In genomic region chr17:82030470-82031302, GRCh38 we compare ENCODE assay signal across 8 cellular contexts. TPM values are rescaled to one million over a fixed set of nuclear protein-coding genes. Genes with fewer than 3 reads are reported as not detected.
DNase-seq lines count a peak whose midpoint lies in the region; ATAC-seq and TF ChIP-seq lines count a peak whose summit lies in the region.

No MANE protein-coding gene starts in this region.

- H3K4me2 ChIP-seq in PC-9 = peak overlapping the region; percentile 73

- peak; percentile 76 for TF ChIP-seq CTCF in PC-9 (conservative IDR thresholded peaks at IDR 0.05)
- TF ChIP-seq CTCF in fibroblast of mammary gland (conservative IDR thresholded peaks at IDR 0.05; ENCODE audit: control insufficient read depth, insufficient read depth, low read depth, low read length) = peak; percentile 64
- TF ChIP-seq CTCF in natural killer cell (IDR thresholded peaks at IDR 0.05) = peak; percentile 98

- peaks cover 0 to 18% of the 10 kb centered on the region in 2 donors for H3K4me1 Mint-ChIP-seq in natural killer cell

- H3K4me3 ChIP-seq in PC-9 (peak overlapping the region; percentile 65), fibroblast of mammary gland (ENCODE audit: control insufficient read depth, low read depth, low read length) (peak overlapping the region; percentile 41)

- intact Hi-C loops in PC-9 (cut with micrococcal nuclease; ENCODE audit: unreplicated experiment) = loop anchor here (1.0 to 10.0 kb wide), 3 partner anchors 7 to 214 kb away; partner anchors contain the start of gene LRRC45
- intact Hi-C loops in natural killer cell (cut with micrococcal nuclease) = loop anchor here (1.0 kb wide), 1 partner anchor 124 kb away; no protein-coding TSS in a partner anchor

- no peaks in the 10 kb centered on the region for H3F3A ChIP-seq in PC-9 (ENCODE audit: insufficient read depth, low read depth)

- peak overlapping the region; percentile 75 for H2AFZ ChIP-seq in PC-9

- peaks cover 0 to 6% of the 10 kb centered on the region in 2 donors for H3K27me3 Mint-ChIP-seq in natural killer cell (ENCODE audit: low read depth in 2 of 2)

- no peaks in the 10 kb centered on the region for H3K27me3 ChIP-seq in PC-9 (ENCODE audit: insufficient read depth, low read depth)

- H3K36me3 Mint-ChIP-seq in natural killer cell = no peaks in the 10 kb centered on the region

- no peaks in the 10 kb centered on the region for H3K9me2 ChIP-seq in PC-9 (ENCODE audit: insufficient read depth)

- H3K9me3 ChIP-seq in PC-9 (ENCODE audit: insufficient read depth, low read depth) = no peaks in the 10 kb centered on the region

- peak; percentile 88 to 93 (median 92) for ATAC-seq in natural killer cell
- ATAC-seq in GM21526 (IDR thresholded peaks at IDR 0.05; ENCODE audit: low FRiP score, unreplicated experiment) = no peak

- H3K4me1 ChIP-seq in PC-9 (replicated peaks; ENCODE audit: insufficient read depth) = no peaks in the 10 kb centered on the region

- no peaks in the 10 kb centered on the region for H3K36me3 ChIP-seq in PC-9 (ENCODE audit: low read depth)

- H3K27ac ChIP-seq in PC-9 = no peak overlapping the region

- in situ Hi-C loops in G401 (cut with HindIII; ENCODE audit: low sequenced_read_pairs) = no loop called here

- peak overlapping the region; percentile 93 for H3K4me3 Mint-ChIP-seq in natural killer cell

- CTCF ChIA-PET in PC-9 (lab: Charles Lee) = interaction anchor here (0.5 to 1.0 kb wide), 4 partner anchors 71 to 461 kb away, joined by 3 to 10 read pairs (median 7); no protein-coding TSS in a partner anchor

- TSS peak; percentile 15 for BruUV-seq in PC-9 (replicated peaks; lab: Mats Ljungman, UMichigan)

- peak overlapping the region in 1 of 2 donors; percentile 58 for H3K27ac Mint-ChIP-seq in natural killer cell

- no peaks in the 10 kb centered on the region for H3K9me3 Mint-ChIP-seq in natural killer cell

- no peaks in the 10 kb centered on the region for H4K20me1 ChIP-seq in PC-9 (ENCODE audit: insufficient read depth)

- H3K79me2 ChIP-seq in PC-9 (ENCODE audit: low read depth) = no peaks in the 10 kb centered on the region

- POLR2A ChIA-PET in PC-9 (lab: Charles Lee; ENCODE audit: unreplicated experiment) = interaction anchor here (0.6 kb wide), 2 partner anchors 251 to 389 kb away, joined by 3 to 4 read pairs; no protein-coding TSS in a partner anchor

- DNase-seq in G401 (ENCODE audit: low spot score) = peak; percentile 83
- DNase-seq in HUDEP-2 (lab: John Stamatoyannopoulos, UW; ENCODE audit: unreplicated experiment in 76 of 76) = peak in 73 of 76 experiments; percentile 12 to 87 (median 68)
- DNase-seq in PC-9 = peak; percentile 66 to 92
- DNase-seq in activated T-helper 1 cell treated with anti-CD3 and anti-CD28 coated beads, Interleukin-2, amount 50 U/mL, for 16 hours (ENCODE audit: low read depth in 1 of 2, low spot score in 1 of 2) = peak; percentile 70 to 73
- DNase-seq in fibroblast of mammary gland (ENCODE audit: low read depth) = peak; percentile 85
- DNase-seq in natural killer cell = peak; percentile 75
- peak; percentile 64 to 66 for DNase-seq in stimulated activated CD8-positive, alpha-beta memory T cell treated with anti-CD3 and anti-CD28 coated beads, Interleukin-7, amount 100 ng/mL, for 48 hours (ENCODE audit: extremely low read depth in 1 of 2, low read depth in 1 of 2)

RNA-seq across cellular contexts. Expression of gene RAC3, which starts 0.8 kb away (rescaled TPM):
- 176 and 261 TPM in 2 replicates for total RNA-seq in G401 (2014; rRNA removed; shearing (Covaris generic))
- total RNA-seq in PC-9 (2021) (32.3 and 41.6 TPM in 2 replicates), natural killer cell (1 to 10 TPM in 2 of 3 donors, under 1 TPM in 1; 0.61 to 2.2 (median 2.1) TPM)

RNA-seq across cellular contexts. Expression of gene DCXR, which starts 6.8 kb away (rescaled TPM):
- 131 and 135 TPM in 2 replicates for total RNA-seq in G401 (2014; rRNA removed; shearing (Covaris generic))
- total RNA-seq in PC-9 (2021) = 120 and 129 TPM in 2 replicates
- total RNA-seq in natural killer cell = 100 to 1,000 TPM in 2 of 3 donors, 10 to 100 TPM in 1; 93.9 to 171 (median 145) TPM

RNA-seq across cellular contexts. Expression of gene LRRC45, which starts 7.6 kb away (rescaled TPM):
- total RNA-seq in G401 (2014; rRNA removed; shearing (Covaris generic)) = 21.2 and 25.1 TPM in 2 replicates
- 41.5 and 42.6 TPM in 2 replicates for total RNA-seq in PC-9 (2021)
- total RNA-seq in natural killer cell = 10 to 100 TPM; 15.9 to 21.6 (median 16.8) TPM

RNA-seq across cellular contexts. Expression of gene CENPX, which starts 8.0 kb away (rescaled TPM):
- total RNA-seq in G401 (2014; rRNA removed; shearing (Covaris generic)) = 57.8 and 109 TPM in 2 replicates
- total RNA-seq in PC-9 (2021) = 115 and 132 TPM in 2 replicates
- 10 to 100 TPM; 22.8 to 29.6 (median 27.0) TPM for total RNA-seq in natural killer cell

RNA-seq across cellular contexts. Expression of gene RFNG, which starts 20.9 kb away (rescaled TPM):
- 41.2 and 41.5 TPM in 2 replicates for total RNA-seq in G401 (2014; rRNA removed; shearing (Covaris generic))
- total RNA-seq in PC-9 (2021) = 40.4 and 49.1 TPM in 2 replicates
- 10 to 100 TPM; 22.7 to 26.7 (median 23.2) TPM for total RNA-seq in natural killer cell

Comparison
In these comparisons a context has a peak if more than half of its experiments do, and no peak if none do; other contexts are left out.
1. RNA of gene RAC3, which starts 0.8 kb away (total RNA-seq): 176 to 261 TPM in G401 and 32.3 to 41.6 TPM in PC-9; 0.61 to 2.2 TPM in natural killer cell; every median in the first group is over 10 times any median in the second.
2. Peak in every context shown above with its lines, with median percentiles within 50 percentile points of each other: DNase-seq and CTCF ChIP-seq.